In genomic region chr15:55802600-55803376, GRCh38 we compare ENCODE assay signal across 1 cellular context.
TF ChIP-seq lines count a peak whose summit lies in the region.

No MANE protein-coding gene starts in this region.

TF ChIP-seq in GM23338, 12 proteins besides CTCF, POLR2A, EP300 and RAD21 (continued from another document):
- TF ChIP-seq ZNF462 (CRISPR knock-in tag; IDR thresholded peaks at IDR 0.05) (no peak), NANOG (IDR thresholded peaks at IDR 0.05; ENCODE audit: borderline replicate concordance) (no peak)
